Comparison of ENCODE assay signal across 8 cellular contexts in the genomic region with DNA sequence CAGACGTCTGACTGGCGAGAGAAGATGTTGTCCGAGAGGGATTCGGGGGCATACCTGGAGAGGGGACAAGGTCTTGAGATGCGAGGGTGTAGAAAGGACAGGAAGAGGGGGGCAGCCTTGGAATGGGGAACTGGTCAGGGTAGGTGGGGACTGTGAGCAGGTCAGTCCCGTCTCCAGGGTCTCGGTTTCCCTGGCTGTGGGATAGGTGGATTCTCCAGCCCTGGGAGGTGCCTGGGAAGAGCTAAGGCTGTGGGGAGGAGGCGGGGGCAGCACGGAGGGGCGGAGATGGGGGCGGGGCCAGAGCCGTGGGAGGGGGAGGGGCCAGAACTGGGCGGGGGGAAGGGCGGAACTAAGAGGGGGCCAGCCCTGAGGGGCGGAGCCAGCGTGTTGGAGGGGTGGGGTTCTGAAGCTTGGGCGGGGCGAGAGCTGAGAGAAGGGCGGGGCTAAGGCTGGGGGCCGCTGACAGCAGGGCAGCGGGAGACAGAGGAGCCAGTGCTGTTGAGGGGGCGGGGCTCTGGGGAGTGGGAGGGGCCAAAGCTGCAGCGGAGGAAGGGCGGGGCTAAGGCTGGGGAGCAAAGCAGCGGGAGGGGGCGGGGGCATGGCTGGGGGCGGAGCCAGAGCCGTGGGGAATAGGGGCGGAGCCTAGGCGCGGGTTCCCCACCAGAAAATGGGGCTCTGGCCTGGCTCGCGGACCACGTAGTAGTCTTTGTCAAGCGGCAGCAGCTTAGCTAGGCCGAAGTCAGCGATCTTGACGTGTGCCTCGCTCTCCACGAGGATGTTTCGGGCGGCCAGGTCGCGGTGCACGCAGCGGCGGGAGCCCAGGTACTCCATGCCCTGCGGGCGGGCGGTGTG. TPM values are rescaled to one million over a fixed set of nuclear protein-coding genes. Genes with fewer than 3 reads are reported as not detected.
DNase-seq lines count a peak whose midpoint lies in the region; ATAC-seq and TF ChIP-seq lines count a peak whose summit lies in the region.

No MANE protein-coding gene starts in this region.

- no peaks in the 10 kb centered on the region for H3K9me3 ChIP-seq in NT2/D1 (ENCODE audit: insufficient read depth, low read length)
- no peaks in the 10 kb centered on the region for H3K9me3 ChIP-seq in hepatocyte (ENCODE audit: low read depth)

- H3K4me2 ChIP-seq in hepatocyte: peak overlapping the region; percentile 91

- no peak for TF ChIP-seq CTCF in hepatocyte (IDR thresholded peaks at IDR 0.05; ENCODE audit: poor library complexity)

- peaks cover 22% of the 10 kb centered on the region for H3K27me3 ChIP-seq in NT2/D1 (ENCODE audit: insufficient read depth, insufficient read length)
- H3K27me3 ChIP-seq in hepatocyte: peaks cover 25% of the 10 kb centered on the region

- peak overlapping the region; percentile 87 for H3K4me3 ChIP-seq in NT2/D1 (ENCODE audit: insufficient read length, low read depth)
- H3K4me3 ChIP-seq in hepatocyte: no peak overlapping the region

- ATAC-seq in GM21515 (IDR thresholded peaks at IDR 0.05; ENCODE audit: unreplicated experiment) (no peak), HG03342 (IDR thresholded peaks at IDR 0.05; ENCODE audit: unreplicated experiment) (no peak)

- H3K4me1 ChIP-seq in NT2/D1 (ENCODE audit: insufficient read depth, insufficient read length): peaks cover 11% of the 10 kb centered on the region
- no peaks in the 10 kb centered on the region for H3K4me1 ChIP-seq in hepatocyte (ENCODE audit: insufficient read depth)

- peak overlapping the region; percentile 93 for H2AFZ ChIP-seq in hepatocyte

- no peaks in the 10 kb centered on the region for H3K9me2 ChIP-seq in hepatocyte (replicated peaks; ENCODE audit: insufficient read depth)

- peak overlapping the region; percentile 80 for H3K9ac ChIP-seq in NT2/D1 (ENCODE audit: insufficient read length, low read depth)

- H3K27ac ChIP-seq in hepatocyte: no peak overlapping the region

- H3K36me3 ChIP-seq in NT2/D1 (ENCODE audit: insufficient read depth, insufficient read length, low read length): no peaks in the 10 kb centered on the region
- no peaks in the 10 kb centered on the region for H3K36me3 ChIP-seq in hepatocyte (replicated peaks; ENCODE audit: insufficient read depth, low read depth)

- peak; percentile 45 to 52 for DNase-seq in stimulated activated CD4-positive, alpha-beta T cell treated with anti-CD3 and anti-CD28 coated beads, Interleukin-12 subunit alpha, Interleukin-12 subunit beta, amount 100 ng/mL, for 24 hours (ENCODE audit: low read depth in 2 of 2)
- DNase-seq in stimulated activated CD4-positive, alpha-beta T cell treated with anti-CD3 and anti-CD28 coated beads, Interleukin-12 subunit alpha, Interleukin-12 subunit beta, amount 100 ng/mL, for 4 hours: no peak
- DNase-seq in NT2/D1 (ENCODE audit: low read depth, low spot score) (peak; percentile 88), amniotic epithelial cell (ENCODE audit: low read depth) (peak; percentile 79), hepatocyte (ENCODE audit: low spot score) (peak; percentile 90), putamen (ENCODE audit: low spot score) (peak; percentile 79)

- no peaks in the 10 kb centered on the region for H4K20me1 ChIP-seq in hepatocyte (ENCODE audit: insufficient read depth, poor library complexity, severe bottlenecking)

- 10% methylated on average over 26 of the region's 50 CpGs for WGBS in hepatocyte (ENCODE audit: low lambda C conversion rate, missing lambda C conversion rate)

- no peaks in the 10 kb centered on the region for H3K79me2 ChIP-seq in hepatocyte

RNA-seq across cellular contexts. Expression of gene INSL3, which starts 9.5 kb away (rescaled TPM):
- total RNA-seq in hepatocyte: not detected in 2 replicates
- 0.21 and 0.35 TPM in 2 replicates for polyA plus RNA-seq in hepatocyte

RNA-seq across cellular contexts. Expression of gene JAK3, which starts 17.0 kb away (rescaled TPM):
- total RNA-seq in hepatocyte: 2.2 and 3.2 TPM in 2 replicates
- 3.0 and 3.6 TPM in 2 replicates for polyA plus RNA-seq in hepatocyte

RNA-seq across cellular contexts. Expression of gene RPL18A, which starts 28.9 kb away (rescaled TPM):
- 646 and 823 TPM in 2 replicates for total RNA-seq in hepatocyte
- 1,069 and 1,114 TPM in 2 replicates for polyA plus RNA-seq in hepatocyte

RNA-seq across cellular contexts. Expression of gene B3GNT3, which starts 35.9 kb away (rescaled TPM):
- 19.1 and 22.6 TPM in 2 replicates for total RNA-seq in hepatocyte
- polyA plus RNA-seq in hepatocyte: 14.6 and 16.7 TPM in 2 replicates

RNA-seq across cellular contexts. Expression of gene SLC5A5, which starts 41.0 kb away (rescaled TPM):
- total RNA-seq in hepatocyte: 0.03 TPM in 1 of 2 replicates, not detected in the other
- polyA plus RNA-seq in hepatocyte: not detected in 2 replicates
